In genomic region chr22:28774378-28774777, GRCh38 we compare ENCODE assay signal across 13 cellular contexts. TPM values are rescaled to one million over a fixed set of nuclear protein-coding genes. Genes with fewer than 3 reads are reported as not detected.
DNase-seq lines count a peak whose midpoint lies in the region; ATAC-seq and TF ChIP-seq lines count a peak whose summit lies in the region.
"Had no signal": no experiment of that assay in that cellular context is flagged by ENCODE, and none has a peak within 500 bp of the region (broad histone marks: within the 10 kb centered on the region; RNA-seq: fewer than 3 reads in every experiment).

No MANE protein-coding gene starts in this region.

- no peak overlapping the region for H3K9ac ChIP-seq in MM.1S (ENCODE audit: low read length)

- TF ChIP-seq CTCF in MM.1S (IDR thresholded peaks at IDR 0.05; ENCODE audit: low read length) (no peak), progenitor cell of endocrine pancreas (IDR thresholded peaks at IDR 0.05; ENCODE audit: unreplicated experiment) (no peak)

- H3K4me2 ChIP-seq in MM.1S (ENCODE audit: low read depth, low read length), result peak overlapping the region; percentile 44; the same call in 1 of the 2 replicates

- no peak for DNase-seq in activated CD4-positive, alpha-beta T cell treated with anti-CD3 and anti-CD28 coated beads, Interleukin-2, amount 10 ng/mL, durations not matched to agents 24 days and 14 days
- DNase-seq in activated CD4-positive, alpha-beta T cell treated with anti-CD3 and anti-CD28 coated beads for 4 hours, result no peak
- DNase-seq in MM.1S (no peak), progenitor cell of endocrine pancreas (ENCODE audit: low spot score, unreplicated experiment) (no peak), NCI-H2081 (lab: John Stamatoyannopoulos, UW) (no peak)
- no peak for DNase-seq in central memory CD8-positive, alpha-beta T cell (ENCODE audit: low spot score in 2 of 2)
- no peak for DNase-seq in stimulated activated naive CD4-positive, alpha-beta T cell treated with Interleukin-2 at 50 U/mL for 16 hours (lab: John Stamatoyannopoulos, UW)
- no peak for DNase-seq in stimulated activated CD4-positive, alpha-beta T cell treated with anti-CD3 and anti-CD28 coated beads, Interleukin-2, amount 100 ng/mL, for 24 hours
- DNase-seq: NCI-H1048, NCI-H524 treated with DMSO at 0.1 percent for 48 hours, SJCRH30, tibial artery had no signal

- peak overlapping the region; percentile 89 for H3K4me3 Mint-ChIP-seq in activated CD4-positive, alpha-beta T cell treated with anti-CD3 and anti-CD28 coated beads, Interleukin-2, amount 10 ng/mL, durations not matched to agents 24 days and 14 days
- H3K4me3 Mint-ChIP-seq in central memory CD8-positive, alpha-beta T cell, result peak overlapping the region; percentile 89
- H3K4me3 Mint-ChIP-seq in progenitor cell of endocrine pancreas (ENCODE audit: low read depth), result peak overlapping the region; percentile 64

- ATAC-seq in central memory CD8-positive, alpha-beta T cell (replicated peaks; ENCODE audit: extremely low read depth, poor library complexity, severe bottlenecking), result no peak

- H3K27ac ChIP-seq in MM.1S (ENCODE audit: low read length), result no peak overlapping the region
- H3K27ac ChIP-seq: HL-60, SJCRH30 had no signal

- no peak overlapping the region for H3K4me3 ChIP-seq in MM.1S (ENCODE audit: low read length)

- H4K20me1 ChIP-seq in MM.1S (ENCODE audit: insufficient read depth, low read length), result peaks cover under 1% of the 10 kb centered on the region; the same call in 1 of the 2 replicates

- H3K9me3 Mint-ChIP-seq in activated CD4-positive, alpha-beta T cell treated with anti-CD3 and anti-CD28 coated beads, Interleukin-2, amount 10 ng/mL, durations not matched to agents 24 days and 14 days, result no peaks in the 10 kb centered on the region
- H3K9me3 Mint-ChIP-seq in central memory CD8-positive, alpha-beta T cell, result no peaks in the 10 kb centered on the region
- peaks cover 5% of the 10 kb centered on the region for H3K9me3 Mint-ChIP-seq in progenitor cell of endocrine pancreas (ENCODE audit: low read depth)

- H3K4me1 Mint-ChIP-seq in activated CD4-positive, alpha-beta T cell treated with anti-CD3 and anti-CD28 coated beads, Interleukin-2, amount 10 ng/mL, durations not matched to agents 24 days and 14 days, result peaks cover 27% of the 10 kb centered on the region
- H3K4me1 Mint-ChIP-seq in central memory CD8-positive, alpha-beta T cell, result peaks cover 26% of the 10 kb centered on the region
- peaks cover 11% of the 10 kb centered on the region for H3K4me1 Mint-ChIP-seq in progenitor cell of endocrine pancreas (ENCODE audit: low read depth)

- H3F3A ChIP-seq in MM.1S (ENCODE audit: insufficient read depth, low read length), result peaks cover 15% of the 10 kb centered on the region

- H3K27me3 Mint-ChIP-seq in activated CD4-positive, alpha-beta T cell treated with anti-CD3 and anti-CD28 coated beads, Interleukin-2, amount 10 ng/mL, durations not matched to agents 24 days and 14 days, result peaks cover 4% of the 10 kb centered on the region
- no peaks in the 10 kb centered on the region for H3K27me3 Mint-ChIP-seq in central memory CD8-positive, alpha-beta T cell
- no peaks in the 10 kb centered on the region for H3K27me3 Mint-ChIP-seq in progenitor cell of endocrine pancreas

- no peaks in the 10 kb centered on the region for H3K9me3 ChIP-seq in MM.1S (replicated peaks; ENCODE audit: insufficient read depth, low read length)
- H3K9me3 ChIP-seq: SJCRH30, tibial artery had no signal

- H3K27me3 ChIP-seq in MM.1S (replicated peaks; ENCODE audit: insufficient read depth, low read length), result no peaks in the 10 kb centered on the region
- H3K27me3 ChIP-seq: SJCRH30, tibial artery had no signal

- peak overlapping the region; percentile 45 for H3K27ac Mint-ChIP-seq in activated CD4-positive, alpha-beta T cell treated with anti-CD3 and anti-CD28 coated beads, Interleukin-2, amount 10 ng/mL, durations not matched to agents 24 days and 14 days
- peak overlapping the region; percentile 22 for H3K27ac Mint-ChIP-seq in central memory CD8-positive, alpha-beta T cell (ENCODE audit: low read depth)
- H3K27ac Mint-ChIP-seq in progenitor cell of endocrine pancreas, result peak overlapping the region; percentile 43

- no peaks in the 10 kb centered on the region for H3K4me1 ChIP-seq in MM.1S (ENCODE audit: low read length)
- H3K4me1 ChIP-seq: SJCRH30 had no signal

- intact Hi-C loops in activated CD4-positive, alpha-beta T cell treated with anti-CD3 and anti-CD28 coated beads, Interleukin-2, amount 10 ng/mL, durations not matched to agents 24 days and 14 days (cut with micrococcal nuclease), result loop anchor here (5.0 kb wide), 2 partner anchors 38 to 172 kb away; no protein-coding TSS in a partner anchor

- H3K9me2 ChIP-seq in MM.1S (replicated peaks; ENCODE audit: insufficient read depth, low read length), result no peaks in the 10 kb centered on the region

- no peak overlapping the region for H2AFZ ChIP-seq in MM.1S (ENCODE audit: low read length)

- H3K79me2 ChIP-seq in MM.1S (ENCODE audit: low read length), result peaks cover 64% of the 10 kb centered on the region

- H3K36me3 Mint-ChIP-seq in activated CD4-positive, alpha-beta T cell treated with anti-CD3 and anti-CD28 coated beads, Interleukin-2, amount 10 ng/mL, durations not matched to agents 24 days and 14 days (ENCODE audit: low read depth), result peaks cover 34% of the 10 kb centered on the region
- peaks cover 48% of the 10 kb centered on the region for H3K36me3 Mint-ChIP-seq in central memory CD8-positive, alpha-beta T cell (ENCODE audit: insufficient read depth)
- H3K36me3 Mint-ChIP-seq in progenitor cell of endocrine pancreas (ENCODE audit: insufficient read depth), result peaks cover 21% of the 10 kb centered on the region

- H3K36me3 ChIP-seq in MM.1S (replicated peaks; ENCODE audit: insufficient read depth, low read length), result peaks cover 5% of the 10 kb centered on the region; the same call in 1 of the 2 replicates

RNA-seq across cellular contexts. Expression of gene CCDC117, which starts 1.9 kb away (rescaled TPM):
- total RNA-seq in activated CD4-positive, alpha-beta T cell treated with anti-CD3 and anti-CD28 coated beads, Interleukin-2, amount 10 ng/mL, durations not matched to agents 24 days and 14 days, result 41.2 and 47.7 TPM in 2 replicates
- total RNA-seq in progenitor cell of endocrine pancreas, result 39.9 and 40.4 TPM in 2 replicates

RNA-seq across cellular contexts. Expression of gene XBP1, which starts 26.0 kb away (rescaled TPM):
- 133 and 135 TPM in 2 replicates for total RNA-seq in activated CD4-positive, alpha-beta T cell treated with anti-CD3 and anti-CD28 coated beads, Interleukin-2, amount 10 ng/mL, durations not matched to agents 24 days and 14 days
- total RNA-seq in progenitor cell of endocrine pancreas, result 126 and 130 TPM in 2 replicates

RNA-seq across cellular contexts. Expression of gene HSCB, which starts 32.5 kb away (rescaled TPM):
- 12.8 and 14.1 TPM in 2 replicates for total RNA-seq in activated CD4-positive, alpha-beta T cell treated with anti-CD3 and anti-CD28 coated beads, Interleukin-2, amount 10 ng/mL, durations not matched to agents 24 days and 14 days
- total RNA-seq in progenitor cell of endocrine pancreas, result 15.3 and 18.5 TPM in 2 replicates

RNA-seq across cellular contexts. Expression of gene CHEK2, which starts 32.8 kb away (rescaled TPM):
- 29.8 and 32.7 TPM in 2 replicates for total RNA-seq in activated CD4-positive, alpha-beta T cell treated with anti-CD3 and anti-CD28 coated beads, Interleukin-2, amount 10 ng/mL, durations not matched to agents 24 days and 14 days
- 24.1 and 25.6 TPM in 2 replicates for total RNA-seq in progenitor cell of endocrine pancreas
